32 cellular contexts compared by ENCODE assay signal in the genomic region with DNA sequence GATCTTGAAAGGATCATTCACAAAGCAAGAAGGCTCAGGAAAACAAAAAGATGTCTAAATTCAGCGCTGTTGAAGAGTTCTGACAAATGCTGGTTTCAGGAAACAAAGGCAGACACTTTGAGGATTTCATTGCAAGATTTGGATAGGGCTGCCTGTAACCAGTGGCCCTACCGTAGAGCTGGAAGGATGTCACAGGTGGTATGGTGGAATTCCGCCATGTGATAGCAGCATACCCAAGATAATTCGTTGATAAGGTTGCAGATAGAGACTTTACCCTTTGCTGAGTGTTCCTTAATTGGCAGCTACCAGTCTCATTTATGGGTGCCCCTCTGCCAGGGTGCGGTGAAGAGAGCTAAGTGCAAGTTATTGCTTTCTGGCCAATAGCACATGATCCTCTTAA.
"Had no signal": no experiment of that assay in that cellular context is flagged by ENCODE, and none has a peak within 500 bp of the region (broad histone marks: within the 10 kb centered on the region; RNA-seq: fewer than 3 reads in every experiment).

No MANE protein-coding gene starts in this region.

- H3K27me3 ChIP-seq: foreskin keratinocyte had no signal

- H3K36me3 ChIP-seq: brain microvascular endothelial cell, esophagus muscularis mucosa, gastroesophageal sphincter, heart right ventricle, WERI-Rb-1 had no signal

- H3K27ac Mint-ChIP-seq: activated CD4-positive, alpha-beta memory T cell treated with anti-CD3 and anti-CD28 coated beads, Interleukin-2, amount 10 ng/mL, durations not matched to agents 7 days and 5 days; activated CD4-positive, alpha-beta T cell treated with anti-CD3 and anti-CD28 coated beads, Interleukin-2, amount 10 ng/mL, durations not matched to agents 7 days and 5 days; activated naive CD8-positive, alpha-beta T cell; activated T-cell treated with anti-CD3 and anti-CD28 coated beads, Interleukin-2, amount 50 U/mL, for 24 hours; activated T-cell treated with anti-CD3 and anti-CD28 coated beads, Interleukin-2, amount 50 U/mL, for 72 hours; dendritic cell treated with granulocyte-macrophage colony-stimulating factor and Interleukin-4, amounts not matched to agents 40 ng/mL and 50 ng/mL, for 4 days; T-helper 17 cell; T-helper 2 cell treated with Interferon-gamma antibody and Interleukin-4, amounts not matched to agents 5 μg/mL and 100 μg/mL, for 36 hours had no signal

- H3K27ac ChIP-seq: brain microvascular endothelial cell, coronary artery, dorsolateral prefrontal cortex, esophagus muscularis mucosa, foreskin keratinocyte, gastroesophageal sphincter, heart right ventricle, WERI-Rb-1 had no signal

- ATAC-seq: activated T-cell treated with anti-CD3 and anti-CD28 coated beads, Interleukin-2, amount 50 U/mL, for 72 hours; foreskin keratinocyte; gastroesophageal sphincter; heart right ventricle; T-helper 17 cell had no signal

- H3K4me3 Mint-ChIP-seq: activated CD4-positive, alpha-beta memory T cell treated with anti-CD3 and anti-CD28 coated beads, Interleukin-2, amount 10 ng/mL, durations not matched to agents 7 days and 5 days; activated CD4-positive, alpha-beta T cell treated with anti-CD3 and anti-CD28 coated beads, Interleukin-2, amount 10 ng/mL, durations not matched to agents 7 days and 5 days; activated naive CD8-positive, alpha-beta T cell; activated T-cell treated with anti-CD3 and anti-CD28 coated beads, Interleukin-2, amount 50 U/mL, for 24 hours; activated T-cell treated with anti-CD3 and anti-CD28 coated beads, Interleukin-2, amount 50 U/mL, for 72 hours; central memory CD8-positive, alpha-beta T cell; dendritic cell treated with granulocyte-macrophage colony-stimulating factor and Interleukin-4, amounts not matched to agents 40 ng/mL and 50 ng/mL, for 4 days; T-helper 17 cell; T-helper 2 cell treated with Interferon-gamma antibody and Interleukin-4, amounts not matched to agents 5 μg/mL and 100 μg/mL, for 36 hours had no signal

- H3K9me3 Mint-ChIP-seq: activated CD4-positive, alpha-beta memory T cell treated with anti-CD3 and anti-CD28 coated beads, Interleukin-2, amount 10 ng/mL, durations not matched to agents 7 days and 5 days; activated CD4-positive, alpha-beta T cell treated with anti-CD3 and anti-CD28 coated beads, Interleukin-2, amount 10 ng/mL, durations not matched to agents 7 days and 5 days; central memory CD8-positive, alpha-beta T cell; dendritic cell treated with granulocyte-macrophage colony-stimulating factor and Interleukin-4, amounts not matched to agents 40 ng/mL and 50 ng/mL, for 4 days; T-helper 2 cell treated with Interferon-gamma antibody and Interleukin-4, amounts not matched to agents 5 μg/mL and 100 μg/mL, for 36 hours had no signal

- H3K4me1 Mint-ChIP-seq: activated CD4-positive, alpha-beta T cell treated with anti-CD3 and anti-CD28 coated beads, Interleukin-2, amount 10 ng/mL, durations not matched to agents 7 days and 5 days; T-helper 17 cell had no signal

- H3K4me3 ChIP-seq: coronary artery, dorsolateral prefrontal cortex, esophagus muscularis mucosa, gastroesophageal sphincter, heart right ventricle had no signal

- DNase-seq: activated CD4-positive, alpha-beta memory T cell treated with anti-CD3 and anti-CD28 coated beads, Interleukin-2, amount 10 ng/mL, durations not matched to agents 7 days and 5 days; activated CD4-positive, alpha-beta T cell treated with anti-CD3 and anti-CD28 coated beads for 1 hour; activated CD4-positive, alpha-beta T cell treated with anti-CD3 and anti-CD28 coated beads for 4 hours; activated CD4-positive, alpha-beta T cell treated with anti-CD3 and anti-CD28 coated beads, Interleukin-2, amount 10 ng/mL, durations not matched to agents 7 days and 5 days; activated CD4-positive, alpha-beta T cell treated with anti-CD3 and anti-CD28 coated beads, Interleukin-2, amount 50 U/mL, for 4 hours; activated CD4-positive, CD25-positive, alpha-beta regulatory T cell; activated CD8-positive, alpha-beta memory T cell treated with anti-CD3 and anti-CD28 coated beads, Interleukin-2, amount 50 U/mL, for 48 hours; activated gamma-delta T cell; activated naive CD4-positive, alpha-beta T cell; activated naive CD4-positive, alpha-beta T cell treated with anti-CD3 and anti-CD28 coated beads, Interleukin-2, amount 50 U/mL, for 16 hours; activated T-cell treated with anti-CD3 and anti-CD28 coated beads for 4 hours; activated T-cell treated with anti-CD3 and anti-CD28 coated beads, Interleukin-2, amount 50 U/mL, for 24 hours; activated T-cell treated with anti-CD3 and anti-CD28 coated beads, Interleukin-2, amount 50 U/mL, for 72 hours; amniotic stem cell; anterior cingulate cortex; brain microvascular endothelial cell; dorsolateral prefrontal cortex; effector memory CD4-positive, alpha-beta T cell; erythroblast; foreskin keratinocyte; heart right ventricle; T-helper 1 cell; T-helper 17 cell; T1000; WERI-Rb-1 had no signal
